In the genomic region with DNA sequence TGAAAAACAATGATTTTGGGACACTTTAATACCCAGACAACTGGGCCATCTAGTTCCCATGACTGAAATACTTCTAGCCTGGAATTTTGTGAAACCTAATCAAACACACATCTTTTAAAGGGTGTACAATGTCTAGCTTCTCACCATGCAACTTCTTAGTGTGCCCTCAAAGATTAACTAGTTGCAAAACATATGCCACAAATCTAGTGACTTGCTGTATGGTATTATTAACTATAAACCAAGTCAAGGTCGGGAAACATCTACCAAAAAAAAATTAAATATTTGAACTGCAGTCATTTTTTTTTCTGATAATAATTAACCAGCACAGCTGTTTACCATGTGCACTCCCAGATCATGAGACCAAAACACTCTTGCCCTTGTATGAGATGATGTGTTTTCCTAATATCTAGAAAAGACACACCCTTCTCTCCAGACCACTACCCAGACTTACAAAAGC, we compare ENCODE assay signal across 25 cellular contexts.
DNase-seq lines count a peak whose midpoint lies in the region; ATAC-seq lines count a peak whose summit lies in the region.
"Had no signal": no experiment of that assay in that cellular context is flagged by ENCODE, and none has a peak within 500 bp of the region (broad histone marks: within the 10 kb centered on the region; RNA-seq: fewer than 3 reads in every experiment).

No MANE protein-coding gene starts in this region.

- peak overlapping the region; percentile 76 for H3K27ac Mint-ChIP-seq in activated naive CD8-positive, alpha-beta T cell
- H3K27ac Mint-ChIP-seq in activated naive CD8-positive, alpha-beta T cell treated with anti-CD3 and anti-CD28 coated beads for 36 hours, result no peak overlapping the region
- H3K27ac Mint-ChIP-seq in dendritic cell treated with granulocyte-macrophage colony-stimulating factor and Interleukin-4, amounts not matched to agents 40 ng/mL and 50 ng/mL, for 4 days, result peak overlapping the region; percentile 93
- H3K27ac Mint-ChIP-seq in stimulated activated memory B cell treated with anti-CD40 and anti-IgM and Interleukin-4, amounts not matched to agents 10 μg/mL and 1 μg/mL and 100 μg/mL, for 72 hours, result peak overlapping the region; percentile 76
- H3K27ac Mint-ChIP-seq: nephron progenitor cell had no signal

- intact Hi-C loops in dendritic cell treated with granulocyte-macrophage colony-stimulating factor and Interleukin-4, amounts not matched to agents 40 ng/mL and 50 ng/mL, for 4 days (cut with micrococcal nuclease), result no loop called here

- DNase-seq in activated naive CD8-positive, alpha-beta T cell treated with anti-CD3 and anti-CD28 coated beads for 36 hours, result no peak
- DNase-seq in GF-D8 (lab: John Stamatoyannopoulos, UW), result no peak
- DNase-seq in activated CD4-positive, CD25-positive, alpha-beta regulatory T cell treated with anti-CD3 and anti-CD28 coated beads, Interleukin-2, amount 50 U/mL, for 72 hours, result no peak
- DNase-seq: activated CD4-positive, alpha-beta T cell treated with anti-CD3 and anti-CD28 coated beads, Interleukin-2, amount 50 U/mL, for 1 hour; activated T-cell treated with anti-CD3 and anti-CD28 coated beads for 4 hours; DMS79 treated with DMSO at 0.1 percent for 48 hours; effector CD4-positive, alpha-beta T cell; esophagus squamous epithelium; immature natural killer cell; mammary epithelial cell; NCI-H1417 treated with DMSO at 0.1 percent for 48 hours; NCI-H2171 treated with DMSO at 0.1 percent for 48 hours; NCI-H748 treated with DMSO at 0.1 percent for 48 hours; nephron progenitor cell; Peyer's patch; retina; SK-N-SH; stimulated activated CD4-positive, alpha-beta T cell treated with anti-CD3 and anti-CD28 coated beads, Interleukin-15, amount 100 ng/mL, for 24 hours; T1000 had no signal

- peaks cover 18% of the 10 kb centered on the region for H3K9me3 Mint-ChIP-seq in activated naive CD8-positive, alpha-beta T cell (ENCODE audit: low read depth)
- peaks cover 23% of the 10 kb centered on the region for H3K9me3 Mint-ChIP-seq in activated naive CD8-positive, alpha-beta T cell treated with anti-CD3 and anti-CD28 coated beads for 36 hours
- peaks cover 9% of the 10 kb centered on the region for H3K9me3 Mint-ChIP-seq in dendritic cell treated with granulocyte-macrophage colony-stimulating factor and Interleukin-4, amounts not matched to agents 40 ng/mL and 50 ng/mL, for 4 days
- H3K9me3 Mint-ChIP-seq in stimulated activated memory B cell treated with anti-CD40 and anti-IgM and Interleukin-4, amounts not matched to agents 10 μg/mL and 1 μg/mL and 100 μg/mL, for 72 hours, result peaks cover 13% of the 10 kb centered on the region
- H3K9me3 Mint-ChIP-seq: GM23338 had no signal

- no peak overlapping the region for H3K4me3 Mint-ChIP-seq in activated naive CD8-positive, alpha-beta T cell
- H3K4me3 Mint-ChIP-seq in activated naive CD8-positive, alpha-beta T cell treated with anti-CD3 and anti-CD28 coated beads for 36 hours, result no peak overlapping the region
- H3K4me3 Mint-ChIP-seq in dendritic cell treated with granulocyte-macrophage colony-stimulating factor and Interleukin-4, amounts not matched to agents 40 ng/mL and 50 ng/mL, for 4 days, result peak overlapping the region; percentile 50
- peak overlapping the region; percentile 16 for H3K4me3 Mint-ChIP-seq in stimulated activated memory B cell treated with anti-CD40 and anti-IgM and Interleukin-4, amounts not matched to agents 10 μg/mL and 1 μg/mL and 100 μg/mL, for 72 hours
- H3K4me3 Mint-ChIP-seq: GM23338, nephron progenitor cell had no signal

- peaks cover 27% of the 10 kb centered on the region for H3K36me3 Mint-ChIP-seq in activated naive CD8-positive, alpha-beta T cell
- peaks cover 58% of the 10 kb centered on the region for H3K36me3 Mint-ChIP-seq in activated naive CD8-positive, alpha-beta T cell treated with anti-CD3 and anti-CD28 coated beads for 36 hours
- peaks cover 13% of the 10 kb centered on the region for H3K36me3 Mint-ChIP-seq in dendritic cell treated with granulocyte-macrophage colony-stimulating factor and Interleukin-4, amounts not matched to agents 40 ng/mL and 50 ng/mL, for 4 days (ENCODE audit: low read depth)
- H3K36me3 Mint-ChIP-seq in stimulated activated memory B cell treated with anti-CD40 and anti-IgM and Interleukin-4, amounts not matched to agents 10 μg/mL and 1 μg/mL and 100 μg/mL, for 72 hours, result peaks cover 36% of the 10 kb centered on the region

- ATAC-seq in HG03342 (IDR thresholded peaks at IDR 0.05; ENCODE audit: unreplicated experiment), result peak; percentile 41
- no peak for ATAC-seq in stimulated activated memory B cell treated with anti-CD40 and anti-IgM and Interleukin-4, amounts not matched to agents 10 μg/mL and 1 μg/mL and 100 μg/mL, for 72 hours
- ATAC-seq in GM18520 (IDR thresholded peaks at IDR 0.05; ENCODE audit: unreplicated experiment), result no peak

- H3K27me3 Mint-ChIP-seq in activated naive CD8-positive, alpha-beta T cell, result no peaks in the 10 kb centered on the region
- no peaks in the 10 kb centered on the region for H3K27me3 Mint-ChIP-seq in activated naive CD8-positive, alpha-beta T cell treated with anti-CD3 and anti-CD28 coated beads for 36 hours
- H3K27me3 Mint-ChIP-seq in dendritic cell treated with granulocyte-macrophage colony-stimulating factor and Interleukin-4, amounts not matched to agents 40 ng/mL and 50 ng/mL, for 4 days, result no peaks in the 10 kb centered on the region
- H3K27me3 Mint-ChIP-seq in stimulated activated memory B cell treated with anti-CD40 and anti-IgM and Interleukin-4, amounts not matched to agents 10 μg/mL and 1 μg/mL and 100 μg/mL, for 72 hours, result no peaks in the 10 kb centered on the region

- peaks cover 74% of the 10 kb centered on the region for H3K4me1 Mint-ChIP-seq in activated naive CD8-positive, alpha-beta T cell (ENCODE audit: low read depth)
- peaks cover 53% of the 10 kb centered on the region for H3K4me1 Mint-ChIP-seq in activated naive CD8-positive, alpha-beta T cell treated with anti-CD3 and anti-CD28 coated beads for 36 hours
- H3K4me1 Mint-ChIP-seq in dendritic cell treated with granulocyte-macrophage colony-stimulating factor and Interleukin-4, amounts not matched to agents 40 ng/mL and 50 ng/mL, for 4 days (ENCODE audit: low read depth), result peaks cover 69% of the 10 kb centered on the region
- peaks cover 68% of the 10 kb centered on the region for H3K4me1 Mint-ChIP-seq in stimulated activated memory B cell treated with anti-CD40 and anti-IgM and Interleukin-4, amounts not matched to agents 10 μg/mL and 1 μg/mL and 100 μg/mL, for 72 hours
- H3K4me1 Mint-ChIP-seq: nephron progenitor cell had no signal

Comparison
In these comparisons a context has a peak if more than half of its experiments do, and no peak if none do; other contexts are left out.
1. H3K4me3 Mint-ChIP-seq: peak in dendritic cell treated with granulocyte-macrophage colony-stimulating factor and Interleukin-4, amounts not matched to agents 40 ng/mL and 50 ng/mL, for 4 days (single experiment) and stimulated activated memory B cell treated with anti-CD40 and anti-IgM and Interleukin-4, amounts not matched to agents 10 μg/mL and 1 μg/mL and 100 μg/mL, for 72 hours (single experiment); none in activated naive CD8-positive, alpha-beta T cell (single experiment) and activated naive CD8-positive, alpha-beta T cell treated with anti-CD3 and anti-CD28 coated beads for 36 hours (single experiment).